18 cellular contexts compared by ENCODE assay signal in the genomic region with DNA sequence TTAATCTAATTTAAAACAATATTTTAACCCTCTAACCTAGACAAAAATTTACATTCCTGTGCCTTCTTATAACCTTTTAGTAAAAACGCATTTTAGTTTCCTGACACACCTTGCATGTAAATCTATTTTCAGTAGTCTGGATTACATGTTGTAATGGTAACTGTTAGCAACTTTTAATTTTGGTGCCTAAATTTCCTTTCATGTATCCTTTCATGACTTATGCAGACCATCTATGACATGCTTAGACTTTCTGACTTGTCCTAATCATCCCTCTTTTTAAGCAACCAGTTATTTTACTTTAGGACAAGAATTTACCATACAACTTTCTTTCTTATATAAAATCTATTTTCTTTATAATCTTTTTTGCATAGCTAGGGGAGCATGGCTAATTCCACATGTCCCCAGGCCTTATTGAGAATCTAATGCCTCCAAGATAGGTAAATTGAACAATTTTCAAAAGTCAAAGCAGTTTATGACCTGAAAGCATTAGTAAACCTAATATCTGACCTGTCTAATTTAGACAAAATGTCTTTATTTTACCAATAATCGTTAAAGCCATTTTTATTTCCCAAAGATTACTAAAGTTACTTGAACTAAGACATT. TPM values are rescaled to one million over a fixed set of nuclear protein-coding genes. Genes with fewer than 3 reads are reported as not detected.
"Had no signal": no experiment of that assay in that cellular context is flagged by ENCODE, and none has a peak within 500 bp of the region (broad histone marks: within the 10 kb centered on the region; RNA-seq: fewer than 3 reads in every experiment).

No MANE protein-coding gene starts in this region.

- DNase-seq: activated CD4-positive, alpha-beta T cell treated with anti-CD3 and anti-CD28 coated beads, Interleukin-2, amount 50 U/mL, for 1 hour; activated naive CD4-positive, alpha-beta T cell; activated naive CD8-positive, alpha-beta T cell treated with anti-CD3 and anti-CD28 coated beads, Interleukin-2, amount 10 ng/mL, durations not matched to agents 7 days and 5 days; dorsolateral prefrontal cortex; esophagus squamous epithelium; foreskin fibroblast; hippocampal formation; kidney; left ventricle myocardium superior; mesenchymal stem cell; natural killer cell; posterior cingulate gyrus; stimulated activated CD4-positive, alpha-beta T cell treated with anti-CD3 and anti-CD28 coated beads, Interleukin-2, amount 100 ng/mL, for 48 hours; T-helper 9 cell had no signal

- ATAC-seq: activated CD4-positive, CD25-positive, alpha-beta regulatory T cell treated with anti-CD3 and anti-CD28 coated beads, Interleukin-2, amount 50 U/mL, for 24 hours; left ventricle myocardium superior; natural killer cell; stimulated activated memory B cell treated with anti-CD40 and anti-IgM and Interleukin-4, amounts not matched to agents 10 μg/mL and 1 μg/mL and 100 μg/mL, for 72 hours had no signal

- H3K4me3 ChIP-seq: ascending aorta, dorsolateral prefrontal cortex, esophagus squamous epithelium had no signal

RNA-seq across cellular contexts. Expression of gene IL12RB2, which starts 57.5 kb away (rescaled TPM):
- total RNA-seq: ascending aorta, chondrocyte had no signal
